ENCODE assay signal across 8 cellular contexts in the genomic region with DNA sequence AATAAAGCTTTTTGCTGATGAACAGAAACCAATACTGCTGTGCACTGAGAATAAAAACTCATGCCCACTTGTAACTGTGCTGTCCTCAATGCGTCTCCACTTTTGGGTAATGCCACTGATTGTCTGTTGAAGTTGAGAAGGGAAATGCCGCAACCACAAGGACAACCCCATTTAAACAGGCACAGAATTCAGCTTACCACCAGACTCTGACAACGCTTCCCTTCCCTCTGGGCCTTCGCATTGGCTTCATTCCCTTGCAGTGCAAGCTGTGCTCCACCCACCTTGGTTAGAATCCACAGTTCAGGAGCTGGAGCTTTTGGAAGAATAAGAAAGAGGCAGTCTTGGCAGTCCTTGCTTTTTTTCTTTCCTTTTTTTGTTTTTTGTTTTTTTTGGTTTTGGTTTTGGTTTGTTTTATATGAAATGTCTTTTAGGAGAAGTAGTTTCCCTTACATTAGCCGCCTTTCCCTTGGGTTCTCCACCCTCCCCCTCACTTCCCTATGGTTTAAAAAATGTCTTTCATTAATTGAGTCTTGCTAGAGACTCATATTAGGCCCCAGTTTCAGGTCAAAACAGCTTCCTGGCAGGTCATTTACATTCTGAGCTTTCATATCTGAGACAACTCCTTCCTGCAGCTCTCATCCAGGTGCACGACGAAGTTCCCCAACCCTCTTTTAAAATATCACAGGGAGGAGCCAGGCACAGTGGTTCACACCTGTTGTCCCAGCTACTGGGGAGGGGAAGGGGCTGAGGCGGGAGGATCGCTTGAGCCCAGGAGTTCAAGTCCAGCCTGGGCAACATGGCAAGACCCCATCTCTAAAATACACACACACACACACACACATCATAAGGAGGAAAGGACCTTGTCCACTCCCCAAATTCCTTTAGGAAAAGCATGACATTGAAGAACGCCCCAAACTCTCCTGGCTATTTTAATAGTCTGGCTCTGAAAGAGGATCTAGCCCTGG. TPM values are rescaled to one million over a fixed set of nuclear protein-coding genes. Genes with fewer than 3 reads are reported as not detected.
DNase-seq lines count a peak whose midpoint lies in the region; ATAC-seq and TF ChIP-seq lines count a peak whose summit lies in the region.

No MANE protein-coding gene starts in this region.

- 55% methylated on average over 10 of the region's 10 CpGs for WGBS in right cardiac atrium

- H3K27me3 ChIP-seq in BJ (ENCODE audit: control insufficient read depth, insufficient read depth, low read length) (no peaks in the 10 kb centered on the region), right cardiac atrium (ENCODE audit: control insufficient read depth, insufficient read depth) (no peaks in the 10 kb centered on the region)

- H3K27ac ChIP-seq in right cardiac atrium (ENCODE audit: low read length) = no peak overlapping the region

- H3K4me3 Mint-ChIP-seq in activated naive CD8-positive, alpha-beta T cell treated with anti-CD3 and anti-CD28 coated beads for 36 hours = peak overlapping the region; percentile 8

- peaks cover 19% of the 10 kb centered on the region for H3K36me3 ChIP-seq in BJ (ENCODE audit: control insufficient read depth, insufficient read depth, low read length)

- peak; percentile 69 for ATAC-seq in HG02852 (IDR thresholded peaks at IDR 0.05; ENCODE audit: unreplicated experiment)
- ATAC-seq in right cardiac atrium = peak; percentile 91 to 93

- peaks cover 4% of the 10 kb centered on the region for H3K36me3 Mint-ChIP-seq in activated naive CD8-positive, alpha-beta T cell treated with anti-CD3 and anti-CD28 coated beads for 36 hours

- no peaks in the 10 kb centered on the region for H3K9me3 ChIP-seq in right cardiac atrium (ENCODE audit: control insufficient read depth, low read length)

- no peaks in the 10 kb centered on the region for H3K9me3 Mint-ChIP-seq in activated naive CD8-positive, alpha-beta T cell treated with anti-CD3 and anti-CD28 coated beads for 36 hours

- H3K27me3 Mint-ChIP-seq in activated naive CD8-positive, alpha-beta T cell treated with anti-CD3 and anti-CD28 coated beads for 36 hours = no peaks in the 10 kb centered on the region

- POLR2A ChIA-PET in BJ (lab: Charles Lee) = no interaction called here

- H3K4me3 ChIP-seq in BJ (ENCODE audit: low read depth, low read length) = no peak overlapping the region
- H3K4me3 ChIP-seq in right cardiac atrium (ENCODE audit: low read length) = no peak overlapping the region

- DNase-seq in BJ (ENCODE audit: low read depth) = peak; percentile 4
- DNase-seq in activated naive CD8-positive, alpha-beta T cell treated with anti-CD3 and anti-CD28 coated beads for 36 hours = no peak
- peak; percentile 68 to 85 (median 80) for DNase-seq in right cardiac atrium
- peak; percentile 73 for DNase-seq in stromal cell of bone marrow (ENCODE audit: low read depth)
- no peak for DNase-seq in NCI-H187 (lab: John Stamatoyannopoulos, UW)
- DNase-seq in SHP77 (lab: John Stamatoyannopoulos, UW) = no peak
- no peak for DNase-seq in 8988T

- intact Hi-C loops in right cardiac atrium (cut with DNase I) = no loop called here

- no peaks in the 10 kb centered on the region for H3K4me1 ChIP-seq in right cardiac atrium (ENCODE audit: control insufficient read depth, insufficient read depth, low read length)

- TF ChIP-seq CTCF in BJ (IDR thresholded peaks at IDR 0.05; ENCODE audit: insufficient read depth, low read depth, low read length) = no peak

- peak overlapping the region; percentile 78 for H3K27ac Mint-ChIP-seq in activated naive CD8-positive, alpha-beta T cell treated with anti-CD3 and anti-CD28 coated beads for 36 hours

- CTCF ChIA-PET in BJ (lab: Yijun Ruan, JAX) = interaction anchor here (1.0 kb wide), 1 partner anchor 9 kb away, joined by 3 read pairs; no protein-coding TSS in a partner anchor

- peaks cover 18% of the 10 kb centered on the region for H3K4me1 Mint-ChIP-seq in activated naive CD8-positive, alpha-beta T cell treated with anti-CD3 and anti-CD28 coated beads for 36 hours

RNA-seq across cellular contexts. Expression of a gene that starts 20.7 kb away (rescaled TPM):
- polyA plus RNA-seq in BJ (2011; rRNA removed) (0.02 TPM in 1 of 2 replicates, not detected in the other), right cardiac atrium (0.14 TPM)
- polyA minus RNA-seq in BJ (2011; rRNA and poly(A)+ RNA removed) = not detected in 2 replicates
- 10 to 100 TPM; 28.9 to 30.1 TPM for total RNA-seq in activated naive CD8-positive, alpha-beta T cell treated with anti-CD3 and anti-CD28 coated beads for 36 hours
- under 1 TPM; 0.20 to 0.43 (median 0.27) TPM for total RNA-seq in right cardiac atrium

RNA-seq across cellular contexts. Expression of a gene that starts 51.1 kb away (rescaled TPM):
- polyA plus RNA-seq in BJ (2011; rRNA removed) (12.6 and 23.3 TPM in 2 replicates), right cardiac atrium (1.8 TPM)
- polyA minus RNA-seq in BJ (2011; rRNA and poly(A)+ RNA removed) = 26.9 and 29.4 TPM in 2 replicates
- 10 to 100 TPM; 11.5 to 12.5 TPM for total RNA-seq in activated naive CD8-positive, alpha-beta T cell treated with anti-CD3 and anti-CD28 coated beads for 36 hours
- total RNA-seq in right cardiac atrium = 10 to 100 TPM; 15.7 to 23.2 (median 18.3) TPM

RNA-seq across cellular contexts. Expression of a gene that starts 51.1 kb away (rescaled TPM):
- polyA plus RNA-seq in BJ (2011; rRNA removed) (55.2 and 76.3 TPM in 2 replicates), right cardiac atrium (33.4 TPM)
- 36.7 and 64.9 TPM in 2 replicates for polyA minus RNA-seq in BJ (2011; rRNA and poly(A)+ RNA removed)
- total RNA-seq in activated naive CD8-positive, alpha-beta T cell treated with anti-CD3 and anti-CD28 coated beads for 36 hours = 10 to 100 TPM; 93.3 to 96.0 TPM
- total RNA-seq in right cardiac atrium = 10 to 100 TPM; 46.8 to 56.0 (median 50.9) TPM

Comparison
In these comparisons a context has a peak if more than half of its experiments do, and no peak if none do; other contexts are left out.
1. DNase-seq: peak in BJ (single experiment), right cardiac atrium (3 of 3) and stromal cell of bone marrow (single experiment); none in activated naive CD8-positive, alpha-beta T cell treated with anti-CD3 and anti-CD28 coated beads for 36 hours (single experiment), NCI-H187 (0 of 2), SHP77 (0 of 2) and 8988T (single experiment).
2. RNA of a gene that starts 20.7 kb away (total RNA-seq): 28.9 to 30.1 TPM in activated naive CD8-positive, alpha-beta T cell treated with anti-CD3 and anti-CD28 coated beads for 36 hours; 0.20 to 0.43 TPM in right cardiac atrium; every median in the first group is over 10 times any median in the second.